Comparison of ENCODE assay signal across 1 cellular context in genomic region chr1:242523968-242524570, GRCh38.
TF ChIP-seq lines count a peak whose summit lies in the region.

No MANE protein-coding gene starts in this region.

TF ChIP-seq in WTC11, 78 proteins besides CTCF, POLR2A, EP300 and RAD21 (continued from another document):
- TF ChIP-seq STAT6 (CRISPR knock-in tag; conservative IDR thresholded peaks at IDR 0.05; ENCODE audit: low read depth): no peak
- TF ChIP-seq RELA (CRISPR knock-in tag; IDR thresholded peaks at IDR 0.05; ENCODE audit: borderline replicate concordance): no peak
- TF ChIP-seq ATF2 (CRISPR knock-in tag; IDR thresholded peaks at IDR 0.05; ENCODE audit: borderline replicate concordance, low read depth): no peak
- no peak for TF ChIP-seq RORB (CRISPR knock-in tag; IDR thresholded peaks at IDR 0.05)
- TF ChIP-seq ZMAT4 (CRISPR knock-in tag; IDR thresholded peaks at IDR 0.05): no peak
- no peak for TF ChIP-seq ZNF121 (CRISPR knock-in tag; IDR thresholded peaks at IDR 0.05)
- TF ChIP-seq NR1H2 (CRISPR knock-in tag; IDR thresholded peaks at IDR 0.05): no peak
